1 cellular context compared by ENCODE assay signal in genomic region chr1:25501235-25502058, GRCh38.
TF ChIP-seq lines count a peak whose summit lies in the region.

No MANE protein-coding gene starts in this region.

TF ChIP-seq in H1, 55 proteins besides CTCF, POLR2A, EP300 and RAD21:
- TF ChIP-seq SP2 (IDR thresholded peaks at IDR 0.05; ENCODE audit: low read length) (no peak), CHD7 (IDR thresholded peaks at IDR 0.05; ENCODE audit: insufficient replicate concordance, low read length) (no peak), SAP30 (IDR thresholded peaks at IDR 0.05; ENCODE audit: insufficient read depth, insufficient replicate concordance, low read length) (no peak), TEAD4 (IDR thresholded peaks at IDR 0.05; ENCODE audit: low read depth, low read length) (peak; percentile 65), SIN3A (conservative IDR thresholded peaks at IDR 0.05 in 1 of 2, IDR thresholded peaks at IDR 0.05 in 1 of 2; ENCODE audit: low read depth in 1 of 2, low read length in 2 of 2) (peak; percentile 51 to 94; a peak in 2 of 4 replicates), YY1 (IDR thresholded peaks at IDR 0.05; ENCODE audit: low read depth, low read length) (peak; percentile 49; the same call in 1 of the 2 replicates), CEBPB (IDR thresholded peaks at IDR 0.05; ENCODE audit: low read depth, low read length) (peak; percentile 72), CREB1 (IDR thresholded peaks at IDR 0.05) (0 out of 2 replicates have a peak, but pooled peaks have one; percentile 25), CHD2 (IDR thresholded peaks at IDR 0.05; ENCODE audit: low read length) (peak; percentile 8; the same call in 1 of the 2 replicates), EZH2 (IDR thresholded peaks at IDR 0.05; ENCODE audit: low read depth, low read length, severe bottlenecking) (no peak), USF2 (IDR thresholded peaks at IDR 0.05; ENCODE audit: low read length) (no peak), JUND (IDR thresholded peaks at IDR 0.05; ENCODE audit: low read length) (peak; percentile 37; the same call in 1 of the 2 replicates), ASH2L (IDR thresholded peaks at IDR 0.05; ENCODE audit: low read length) (no peak), EGR1 (IDR thresholded peaks at IDR 0.05; ENCODE audit: borderline replicate concordance, low read depth, low read length) (no peak), MAX (IDR thresholded peaks at IDR 0.05) (peak; percentile 64), CTBP2 (IDR thresholded peaks at IDR 0.05; ENCODE audit: borderline replicate concordance, insufficient read depth, insufficient read length, low read length) (no peak), NRF1 (IDR thresholded peaks at IDR 0.05; ENCODE audit: low read depth, low read length) (no peak), ATF3 (IDR thresholded peaks at IDR 0.05; ENCODE audit: insufficient read depth, low read depth, low read length) (peak; percentile 69; the same call in 1 of the 2 replicates)
